Comparison of ENCODE assay signal across 1 cellular context in genomic region chr16:57519796-57520360, GRCh38.
TF ChIP-seq lines count a peak whose summit lies in the region.

No MANE protein-coding gene starts in this region.

TF ChIP-seq in H1, 55 proteins besides CTCF, POLR2A, EP300 and RAD21 (continued from another document):
- TF ChIP-seq YY1 (IDR thresholded peaks at IDR 0.05; ENCODE audit: low read depth, low read length) (no peak), SUZ12 (IDR thresholded peaks at IDR 0.05; ENCODE audit: low read length) (no peak), KDM5A (IDR thresholded peaks at IDR 0.05; ENCODE audit: low read length) (no peak), BACH1 (IDR thresholded peaks at IDR 0.05; ENCODE audit: low read length) (no peak), MAFK (IDR thresholded peaks at IDR 0.05; ENCODE audit: low read depth, low read length) (no peak), JUN (IDR thresholded peaks at IDR 0.05; ENCODE audit: low read depth, low read length) (no peak), SIX5 (IDR thresholded peaks at IDR 0.05; ENCODE audit: low read depth, low read length) (no peak), SIN3A (conservative IDR thresholded peaks at IDR 0.05 in 1 of 2, IDR thresholded peaks at IDR 0.05 in 1 of 2; ENCODE audit: low read depth in 1 of 2, low read length in 2 of 2) (peak in 1 of 2 experiments; percentile 61; a peak in 2 of 4 replicates), ATF3 (IDR thresholded peaks at IDR 0.05; ENCODE audit: insufficient read depth, low read depth, low read length) (no peak), KDM1A (IDR thresholded peaks at IDR 0.05; ENCODE audit: borderline replicate concordance, low read length) (peak; percentile 94; the same call in 1 of the 2 replicates), GABPA (IDR thresholded peaks at IDR 0.05; ENCODE audit: borderline replicate concordance, insufficient read depth, low read length) (peak; percentile 61; the same call in 1 of the 2 replicates), EZH2 (IDR thresholded peaks at IDR 0.05; ENCODE audit: low read depth, low read length, severe bottlenecking) (no peak), SAP30 (IDR thresholded peaks at IDR 0.05; ENCODE audit: insufficient read depth, insufficient replicate concordance, low read length) (no peak), FOSL1 (IDR thresholded peaks at IDR 0.05; ENCODE audit: insufficient read depth, low read depth, low read length) (no peak), HDAC2 (IDR thresholded peaks at IDR 0.05; ENCODE audit: borderline replicate concordance in 1 of 2, low read depth in 2 of 2, low read length in 2 of 2) (peak in 1 of 2 experiments; percentile 80; a peak in 1 of 4 replicates), ATF2 (IDR thresholded peaks at IDR 0.05; ENCODE audit: low read length) (no peak)
TF ChIP-seq in H1: peak in this region for 4.
